In genomic region chr7:125926621-125927020, GRCh38 we compare ENCODE assay signal across 13 cellular contexts.
"Had no signal": no experiment of that assay in that cellular context is flagged by ENCODE, and none has a peak within 500 bp of the region (broad histone marks: within the 10 kb centered on the region; RNA-seq: fewer than 3 reads in every experiment).

No MANE protein-coding gene starts in this region.

- H3K4me3 ChIP-seq: esophagus muscularis mucosa, left ventricle myocardium inferior, tibial nerve had no signal

- ATAC-seq: naive thymus-derived CD8-positive, alpha-beta T cell; stimulated activated memory B cell treated with anti-CD40 and anti-IgM and Interleukin-4, amounts not matched to agents 10 μg/mL and 1 μg/mL and 100 μg/mL, for 72 hours had no signal

- H3K9me3 Mint-ChIP-seq: activated CD4-positive, alpha-beta T cell treated with anti-CD3 and anti-CD28 coated beads, Interleukin-2, amount 10 ng/mL, durations not matched to agents 7 days and 5 days; stimulated activated memory B cell treated with anti-CD40 and anti-IgM and Interleukin-4, amounts not matched to agents 10 μg/mL and 1 μg/mL and 100 μg/mL, for 72 hours had no signal

- H3K4me1 Mint-ChIP-seq: activated CD4-positive, alpha-beta T cell treated with anti-CD3 and anti-CD28 coated beads, Interleukin-2, amount 10 ng/mL, durations not matched to agents 7 days and 5 days; naive thymus-derived CD8-positive, alpha-beta T cell; stimulated activated memory B cell treated with anti-CD40 and anti-IgM and Interleukin-4, amounts not matched to agents 10 μg/mL and 1 μg/mL and 100 μg/mL, for 72 hours had no signal

- DNase-seq: activated CD4-positive, alpha-beta T cell treated with anti-CD3 and anti-CD28 coated beads, Interleukin-2, amount 10 ng/mL, durations not matched to agents 7 days and 5 days; activated CD8-positive, alpha-beta memory T cell treated with anti-CD3 and anti-CD28 coated beads, Interleukin-2, amount 50 U/mL, for 48 hours; activated naive CD4-positive, alpha-beta T cell; anterior cingulate cortex; glutamatergic neuron; left ventricle myocardium inferior; mesenchymal stem cell; naive thymus-derived CD8-positive, alpha-beta T cell; retina; stimulated activated CD4-positive, alpha-beta T cell treated with anti-CD3 and anti-CD28 coated beads, Interleukin-2, amount 100 ng/mL, for 48 hours had no signal

- H3K36me3 ChIP-seq: esophagus muscularis mucosa, left ventricle myocardium inferior, tibial nerve had no signal

- H3K9me3 ChIP-seq: esophagus muscularis mucosa, left ventricle myocardium inferior, tibial nerve had no signal

- H3K27ac Mint-ChIP-seq: activated CD4-positive, alpha-beta T cell treated with anti-CD3 and anti-CD28 coated beads, Interleukin-2, amount 10 ng/mL, durations not matched to agents 7 days and 5 days; naive thymus-derived CD8-positive, alpha-beta T cell; stimulated activated memory B cell treated with anti-CD40 and anti-IgM and Interleukin-4, amounts not matched to agents 10 μg/mL and 1 μg/mL and 100 μg/mL, for 72 hours had no signal

- H3K27ac ChIP-seq: esophagus muscularis mucosa, left ventricle myocardium inferior, tibial nerve had no signal

- H3K27me3 ChIP-seq: esophagus muscularis mucosa, tibial nerve had no signal

- H3K36me3 Mint-ChIP-seq: naive thymus-derived CD8-positive, alpha-beta T cell; stimulated activated memory B cell treated with anti-CD40 and anti-IgM and Interleukin-4, amounts not matched to agents 10 μg/mL and 1 μg/mL and 100 μg/mL, for 72 hours had no signal

- H3K4me3 Mint-ChIP-seq: activated CD4-positive, alpha-beta T cell treated with anti-CD3 and anti-CD28 coated beads, Interleukin-2, amount 10 ng/mL, durations not matched to agents 7 days and 5 days; naive thymus-derived CD8-positive, alpha-beta T cell; stimulated activated memory B cell treated with anti-CD40 and anti-IgM and Interleukin-4, amounts not matched to agents 10 μg/mL and 1 μg/mL and 100 μg/mL, for 72 hours had no signal

- H3K27me3 Mint-ChIP-seq: activated CD4-positive, alpha-beta T cell treated with anti-CD3 and anti-CD28 coated beads, Interleukin-2, amount 10 ng/mL, durations not matched to agents 7 days and 5 days; naive thymus-derived CD8-positive, alpha-beta T cell; stimulated activated memory B cell treated with anti-CD40 and anti-IgM and Interleukin-4, amounts not matched to agents 10 μg/mL and 1 μg/mL and 100 μg/mL, for 72 hours had no signal

- H3K4me1 ChIP-seq: esophagus muscularis mucosa, left ventricle myocardium inferior, tibial nerve had no signal
